1 cellular context compared by ENCODE assay signal in genomic region chr1:40715660-40716059, GRCh38.
TF ChIP-seq lines count a peak whose summit lies in the region.

No MANE protein-coding gene starts in this region.

TF ChIP-seq in HepG2, 621 proteins besides CTCF, POLR2A, EP300 and RAD21 (continued from another document and continues in another):
- TF ChIP-seq PRDM4 (CRISPR knock-in tag; IDR thresholded peaks at IDR 0.05; ENCODE audit: borderline replicate concordance), result no peak
- TF ChIP-seq MAFF (IDR thresholded peaks at IDR 0.05; ENCODE audit: low read depth, low read length), result no peak
- TF ChIP-seq ZNF256 (CRISPR knock-in tag; conservative IDR thresholded peaks at IDR 0.05), result no peak
- TF ChIP-seq PTBP1 (IDR thresholded peaks at IDR 0.05; ENCODE audit: low read depth, low read length, poor library complexity, severe bottlenecking), result no peak
- peak; percentile 57; the same call in 1 of the 2 replicates for TF ChIP-seq PPARG (CRISPR knock-in tag; conservative IDR thresholded peaks at IDR 0.05)
- TF ChIP-seq NCOR1 (IDR thresholded peaks at IDR 0.05; ENCODE audit: borderline replicate concordance, low read length), result peak; percentile 72; the same call in 1 of the 2 replicates
- no peak for TF ChIP-seq HCFC1 (IDR thresholded peaks at IDR 0.05; ENCODE audit: low read depth, low read length)
- TF ChIP-seq FOXA1 (IDR thresholded peaks at IDR 0.05), result no peak
- TF ChIP-seq FOXA1 (CRISPR knock-in tag; IDR thresholded peaks at IDR 0.05), result peak; percentile 31; the same call in 1 of the 2 replicates
- TF ChIP-seq, protein P1, sequence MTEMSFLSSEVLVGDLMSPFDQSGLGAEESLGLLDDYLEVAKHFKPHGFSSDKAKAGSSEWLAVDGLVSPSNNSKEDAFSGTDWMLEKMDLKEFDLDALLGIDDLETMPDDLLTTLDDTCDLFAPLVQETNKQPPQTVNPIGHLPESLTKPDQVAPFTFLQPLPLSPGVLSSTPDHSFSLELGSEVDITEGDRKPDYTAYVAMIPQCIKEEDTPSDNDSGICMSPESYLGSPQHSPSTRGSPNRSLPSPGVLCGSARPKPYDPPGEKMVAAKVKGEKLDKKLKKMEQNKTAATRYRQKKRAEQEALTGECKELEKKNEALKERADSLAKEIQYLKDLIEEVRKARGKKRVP (CRISPR knock-in tag; IDR thresholded peaks at IDR 0.05), result 0 out of 4 replicates have a peak, but pooled peaks of 1 of the 2 experiments have one; percentile 7
- TF ChIP-seq PAF1 (CRISPR knock-in tag; IDR thresholded peaks at IDR 0.05), result no peak
- TF ChIP-seq ZKSCAN1 (IDR thresholded peaks at IDR 0.05; ENCODE audit: low read length), result no peak
- TF ChIP-seq, protein P2, sequence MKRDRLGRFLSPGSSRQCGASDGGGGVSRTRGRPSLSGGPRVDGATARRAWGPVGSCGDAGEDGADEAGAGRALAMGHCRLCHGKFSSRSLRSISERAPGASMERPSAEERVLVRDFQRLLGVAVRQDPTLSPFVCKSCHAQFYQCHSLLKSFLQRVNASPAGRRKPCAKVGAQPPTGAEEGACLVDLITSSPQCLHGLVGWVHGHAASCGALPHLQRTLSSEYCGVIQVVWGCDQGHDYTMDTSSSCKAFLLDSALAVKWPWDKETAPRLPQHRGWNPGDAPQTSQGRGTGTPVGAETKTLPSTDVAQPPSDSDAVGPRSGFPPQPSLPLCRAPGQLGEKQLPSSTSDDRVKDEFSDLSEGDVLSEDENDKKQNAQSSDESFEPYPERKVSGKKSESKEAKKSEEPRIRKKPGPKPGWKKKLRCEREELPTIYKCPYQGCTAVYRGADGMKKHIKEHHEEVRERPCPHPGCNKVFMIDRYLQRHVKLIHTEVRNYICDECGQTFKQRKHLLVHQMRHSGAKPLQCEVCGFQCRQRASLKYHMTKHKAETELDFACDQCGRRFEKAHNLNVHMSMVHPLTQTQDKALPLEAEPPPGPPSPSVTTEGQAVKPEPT (CRISPR knock-in tag; IDR thresholded peaks at IDR 0.05; ENCODE audit: low read depth), result no peak
- TF ChIP-seq DNMT3B (CRISPR knock-in tag; conservative IDR thresholded peaks at IDR 0.05), result 0 out of 2 replicates have a peak, but pooled peaks have one; percentile 61
- TF ChIP-seq PBX3 (CRISPR knock-in tag; IDR thresholded peaks at IDR 0.05; ENCODE audit: borderline replicate concordance), result no peak
- TF ChIP-seq ATF7-NPFF (CRISPR knock-in tag; IDR thresholded peaks at IDR 0.05; ENCODE audit: low read depth), result no peak
- no peak for TF ChIP-seq ZNF644 (CRISPR knock-in tag; IDR thresholded peaks at IDR 0.05; ENCODE audit: low read depth)
- TF ChIP-seq ONECUT2 (CRISPR knock-in tag; IDR thresholded peaks at IDR 0.05), result no peak
- no peak for TF ChIP-seq FOXP1 (IDR thresholded peaks at IDR 0.05)
- peak; percentile 76; the same call in 1 of the 2 replicates for TF ChIP-seq FOXP1 (CRISPR knock-in tag; IDR thresholded peaks at IDR 0.05)
- no peak for TF ChIP-seq ZNF720 (CRISPR knock-in tag; IDR thresholded peaks at IDR 0.05)
- no peak for TF ChIP-seq TBL1XR1 (IDR thresholded peaks at IDR 0.05; ENCODE audit: borderline replicate concordance, low read length, partially characterized antibody)
- TF ChIP-seq HDAC2 (CRISPR knock-in tag; IDR thresholded peaks at IDR 0.05), result peak; percentile 40; the same call in 1 of the 2 replicates
- no peak for TF ChIP-seq SRSF9 (IDR thresholded peaks at IDR 0.05; ENCODE audit: borderline replicate concordance, insufficient read depth, low read depth, low read length, poor library complexity, severe bottlenecking)
- TF ChIP-seq RFXAP (CRISPR knock-in tag; IDR thresholded peaks at IDR 0.05; ENCODE audit: borderline replicate concordance), result no peak
- TF ChIP-seq ZNF430 (CRISPR knock-in tag; IDR thresholded peaks at IDR 0.05), result no peak
- TF ChIP-seq ZMAT3 (CRISPR knock-in tag; conservative IDR thresholded peaks at IDR 0.05), result no peak
- 0 out of 2 replicates have a peak, but pooled peaks have one; percentile 43 for TF ChIP-seq ZFP1 (CRISPR knock-in tag; IDR thresholded peaks at IDR 0.05)
- no peak for TF ChIP-seq ARNT (IDR thresholded peaks at IDR 0.05)
- TF ChIP-seq STAG1 (CRISPR knock-in tag; IDR thresholded peaks at IDR 0.05), result peak; percentile 9; the same call in 1 of the 2 replicates
- TF ChIP-seq USF2 (IDR thresholded peaks at IDR 0.05; ENCODE audit: low read depth, low read length), result no peak
- TF ChIP-seq USF2 (CRISPR knock-in tag; IDR thresholded peaks at IDR 0.05; ENCODE audit: borderline replicate concordance), result no peak
- no peak for TF ChIP-seq KDM2A (CRISPR knock-in tag; IDR thresholded peaks at IDR 0.05; ENCODE audit: borderline replicate concordance, low read depth)
- no peak for TF ChIP-seq SRSF4 (IDR thresholded peaks at IDR 0.05; ENCODE audit: low read depth, low read length, poor library complexity, severe bottlenecking)
- TF ChIP-seq ELF1 (CRISPR knock-in tag; IDR thresholded peaks at IDR 0.05), result no peak
- TF ChIP-seq KDM3A (CRISPR knock-in tag; IDR thresholded peaks at IDR 0.05; ENCODE audit: low read depth), result no peak
- peak; percentile 93 for TF ChIP-seq ARID5B (CRISPR knock-in tag; IDR thresholded peaks at IDR 0.05)
- TF ChIP-seq RBAK (CRISPR knock-in tag; IDR thresholded peaks at IDR 0.05), result no peak
- no peak for TF ChIP-seq ZNF333 (CRISPR knock-in tag; IDR thresholded peaks at IDR 0.05; ENCODE audit: borderline replicate concordance)
- peak; percentile 87 for TF ChIP-seq ISL2 (CRISPR knock-in tag; IDR thresholded peaks at IDR 0.05)
- no peak for TF ChIP-seq ZNF746 (CRISPR knock-in tag; IDR thresholded peaks at IDR 0.05)
- no peak for TF ChIP-seq ISX (CRISPR knock-in tag; conservative IDR thresholded peaks at IDR 0.05)
- peak; percentile 68 for TF ChIP-seq ZGPAT (CRISPR knock-in tag; IDR thresholded peaks at IDR 0.05)
- TF ChIP-seq SP2 (CRISPR knock-in tag; IDR thresholded peaks at IDR 0.05), result no peak
- TF ChIP-seq RXRB (CRISPR knock-in tag; IDR thresholded peaks at IDR 0.05; ENCODE audit: borderline replicate concordance), result peak; percentile 67; the same call in 1 of the 2 replicates
- no peak for TF ChIP-seq ZNF30 (CRISPR knock-in tag; IDR thresholded peaks at IDR 0.05)
- TF ChIP-seq HMG20A (CRISPR knock-in tag; IDR thresholded peaks at IDR 0.05; ENCODE audit: borderline replicate concordance), result peak; percentile 90
- no peak for TF ChIP-seq CAMTA2 (CRISPR knock-in tag; IDR thresholded peaks at IDR 0.05; ENCODE audit: borderline replicate concordance)
- TF ChIP-seq FOXA3 (CRISPR knock-in tag; IDR thresholded peaks at IDR 0.05), result peak; percentile 79
- TF ChIP-seq NR2F6 (IDR thresholded peaks at IDR 0.05), result peak; percentile 92
- TF ChIP-seq NR2F6 (CRISPR knock-in tag; IDR thresholded peaks at IDR 0.05), result peak; percentile 86
- no peak for TF ChIP-seq GATA4 (IDR thresholded peaks at IDR 0.05; ENCODE audit: borderline replicate concordance, low read depth)
- no peak for TF ChIP-seq ZNF691 (CRISPR knock-in tag; IDR thresholded peaks at IDR 0.05; ENCODE audit: borderline replicate concordance, low read depth)
- peak; percentile 69 for TF ChIP-seq CREM (IDR thresholded peaks at IDR 0.05)
- no peak for TF ChIP-seq CREM (CRISPR knock-in tag; IDR thresholded peaks at IDR 0.05)
- no peak for TF ChIP-seq ZNF350 (CRISPR knock-in tag; IDR thresholded peaks at IDR 0.05; ENCODE audit: borderline replicate concordance, low read depth)
- TF ChIP-seq FLYWCH1 (CRISPR knock-in tag; IDR thresholded peaks at IDR 0.05), result no peak
- no peak for TF ChIP-seq CEBPB (IDR thresholded peaks at IDR 0.05; ENCODE audit: borderline replicate concordance, low read depth, low read length)
- no peak for TF ChIP-seq ZBTB20 (CRISPR knock-in tag; IDR thresholded peaks at IDR 0.05; ENCODE audit: borderline replicate concordance, low read depth)
- TF ChIP-seq ZNF792 (CRISPR knock-in tag; IDR thresholded peaks at IDR 0.05), result no peak
